Comparison of ENCODE assay signal across 10 cellular contexts in genomic region chr21:38355353-38355752, GRCh38.
A peak's percentile ranks its signal among the peaks of the same experiment; 100 is the strongest.
DNase-seq lines count a peak whose midpoint lies in the region; ATAC-seq and TF ChIP-seq lines count a peak whose summit lies in the region.
"Had no signal": no experiment of that assay in that cellular context is flagged by ENCODE, and none has a peak within 500 bp of the region (broad histone marks: within the 10 kb centered on the region; RNA-seq: fewer than 3 reads in every experiment).

No MANE protein-coding gene starts in this region.

- no peak overlapping the region for H2AFZ ChIP-seq in mesenchymal stem cell (ENCODE audit: low read depth, low read length)

- no peaks in the 10 kb centered on the region for H3K27me3 ChIP-seq in right atrium auricular region
- H3K27me3 ChIP-seq in right cardiac atrium (ENCODE audit: control insufficient read depth, insufficient read depth): no peaks in the 10 kb centered on the region
- H3K27me3 ChIP-seq in mesenchymal stem cell (ENCODE audit: control insufficient read depth in 1 of 2, insufficient read depth in 1 of 2, low read length in 2 of 2): peaks cover 0 to 15% of the 10 kb centered on the region in 2 experiments
- H3K27me3 ChIP-seq in skeletal muscle satellite cell (ENCODE audit: control insufficient read depth, insufficient read depth, low read length): peaks cover 6% of the 10 kb centered on the region

- 97% methylated on average over 4 of the region's 4 CpGs for WGBS in right cardiac atrium
- WGBS in mesenchymal stem cell: 97% methylated on average over 4 of the region's 4 CpGs

- no peak for TF ChIP-seq CTCF in right atrium auricular region (IDR thresholded peaks at IDR 0.05)

- ATAC-seq in right cardiac atrium: no peak
- no peak for ATAC-seq in GM21447 (IDR thresholded peaks at IDR 0.05; ENCODE audit: unreplicated experiment)

- H3K4me2 ChIP-seq in mesenchymal stem cell (ENCODE audit: low read length, poor library complexity, severe bottlenecking) (no peak overlapping the region), skeletal muscle satellite cell (ENCODE audit: low read length) (no peak overlapping the region)

- H2AK5ac ChIP-seq in mesenchymal stem cell (ENCODE audit: low read length, severe bottlenecking): peak overlapping the region; percentile 90

- H3K18ac ChIP-seq in mesenchymal stem cell (ENCODE audit: low read depth in 1 of 2, low read length in 2 of 2): peak overlapping the region in 1 of 2 experiments; percentile 40

- peak overlapping the region; percentile 69 for H2BK5ac ChIP-seq in mesenchymal stem cell (ENCODE audit: low read depth, low read length, poor library complexity, severe bottlenecking)

- H4K91ac ChIP-seq in mesenchymal stem cell (ENCODE audit: low read length): no peak overlapping the region

- intact Hi-C loops in right cardiac atrium (cut with DNase I): loop anchor here (2.0 to 10.0 kb wide), 3 partner anchors 137 to 651 kb away; no protein-coding TSS in a partner anchor

- no peak overlapping the region for H3K14ac ChIP-seq in mesenchymal stem cell (ENCODE audit: low read length in 2 of 2)

- no peak overlapping the region for H3K23ac ChIP-seq in mesenchymal stem cell (ENCODE audit: low read length in 2 of 2)

- no peak overlapping the region for H2BK120ac ChIP-seq in mesenchymal stem cell (ENCODE audit: low read depth, low read length)

- H3K4me1 ChIP-seq in right atrium auricular region: peaks cover 0 to 10% of the 10 kb centered on the region in 2 donors
- H3K4me1 ChIP-seq in right cardiac atrium (ENCODE audit: control insufficient read depth, insufficient read depth, low read length): no peaks in the 10 kb centered on the region
- peaks cover 31% of the 10 kb centered on the region for H3K4me1 ChIP-seq in mesenchymal stem cell (ENCODE audit: control insufficient read depth, insufficient read depth, low read depth, low read length)
- H3K4me1 ChIP-seq in skeletal muscle satellite cell (ENCODE audit: control insufficient read depth, insufficient read depth, low read length): peaks cover 44% of the 10 kb centered on the region
- H3K4me1 ChIP-seq: HAP-1 had no signal

- H4K8ac ChIP-seq in mesenchymal stem cell (ENCODE audit: low read length): no peak overlapping the region

- DNase-seq in right atrium auricular region (ENCODE audit: low spot score) (peak; percentile 53), right cardiac atrium (no peak), mesenchymal stem cell (no peak), iPS-NIHi7 (ENCODE audit: extremely low spot score) (no peak), NCI-H2081 (lab: John Stamatoyannopoulos, UW) (no peak)

- H3K9ac ChIP-seq in mesenchymal stem cell (ENCODE audit: low read length): peak overlapping the region; percentile 63
- peak overlapping the region; percentile 42 for H3K9ac ChIP-seq in skeletal muscle satellite cell (ENCODE audit: low read depth, low read length)

- H3K4me3 ChIP-seq in right atrium auricular region (no peak overlapping the region), right cardiac atrium (ENCODE audit: low read length) (no peak overlapping the region), mesenchymal stem cell (ENCODE audit: insufficient read depth in 1 of 2, low read depth in 1 of 2, low read length in 2 of 2) (no peak overlapping the region), skeletal muscle satellite cell (ENCODE audit: low read length) (no peak overlapping the region)
- H3K4me3 ChIP-seq: HAP-1, K562 had no signal

- no peaks in the 10 kb centered on the region for H3K36me3 ChIP-seq in right atrium auricular region
- H3K36me3 ChIP-seq in mesenchymal stem cell (ENCODE audit: control insufficient read depth in 1 of 2, insufficient read depth in 2 of 2, low read depth in 1 of 2, low read length in 2 of 2): peaks cover 0 to 3% of the 10 kb centered on the region in 2 experiments
- H3K36me3 ChIP-seq in skeletal muscle satellite cell (ENCODE audit: insufficient read depth, low read length): no peaks in the 10 kb centered on the region
- H3K36me3 ChIP-seq: HAP-1 had no signal

- peak overlapping the region; percentile 12 to 17 for H2BK12ac ChIP-seq in mesenchymal stem cell (ENCODE audit: low read length in 2 of 2)

- H3K4ac ChIP-seq in mesenchymal stem cell (ENCODE audit: low read depth in 1 of 2, low read length in 2 of 2): no peak overlapping the region

- H3K9me3 ChIP-seq in right atrium auricular region: no peaks in the 10 kb centered on the region
- H3K9me3 ChIP-seq in right cardiac atrium (ENCODE audit: control insufficient read depth, low read length): no peaks in the 10 kb centered on the region
- H3K9me3 ChIP-seq in mesenchymal stem cell (ENCODE audit: control insufficient read depth, low read length): no peaks in the 10 kb centered on the region
- no peaks in the 10 kb centered on the region for H3K9me3 ChIP-seq in skeletal muscle satellite cell (replicated peaks; ENCODE audit: low read length)
- H3K9me3 ChIP-seq: HAP-1 had no signal

- no peak overlapping the region for H3K27ac ChIP-seq in right atrium auricular region
- no peak overlapping the region for H3K27ac ChIP-seq in right cardiac atrium (ENCODE audit: low read length)
- peak overlapping the region; percentile 43 for H3K27ac ChIP-seq in mesenchymal stem cell (ENCODE audit: low read length, poor library complexity, severe bottlenecking)
- H3K27ac ChIP-seq: 22Rv1 had no signal

- no peak overlapping the region for H2BK15ac ChIP-seq in mesenchymal stem cell (ENCODE audit: low read depth, poor library complexity, severe bottlenecking)

- H3K79me1 ChIP-seq in mesenchymal stem cell (replicated peaks; ENCODE audit: low read length, poor library complexity, severe bottlenecking): peaks cover 5% of the 10 kb centered on the region
